25 cellular contexts compared by ENCODE assay signal in genomic region chr17:15281909-15282308, GRCh38. TPM values are rescaled to one million over a fixed set of nuclear protein-coding genes. Genes with fewer than 3 reads are reported as not detected.
DNase-seq lines count a peak whose midpoint lies in the region; ATAC-seq, FAIRE-seq and TF ChIP-seq lines count a peak whose summit lies in the region.
"Had no signal": no experiment of that assay in that cellular context is flagged by ENCODE, and none has a peak within 500 bp of the region (broad histone marks: within the 10 kb centered on the region; RNA-seq: fewer than 3 reads in every experiment).

No MANE protein-coding gene starts in this region.

- H3K9ac ChIP-seq in H1 (replicated peaks in 1 of 4; ENCODE audit: extremely low read depth in 1 of 4, low read depth in 3 of 4, low read length in 3 of 4) = no peak overlapping the region

- no peak for TF ChIP-seq CTCF in H1 (IDR thresholded peaks at IDR 0.05; ENCODE audit: control extremely low read depth in 1 of 3, insufficient read depth in 1 of 3, low read depth in 1 of 3, low read length in 3 of 3)

- H2BK20ac ChIP-seq in H1 (ENCODE audit: low read length) = no peak overlapping the region

- ATAC-seq in activated T-cell treated with anti-CD3 and anti-CD28 coated beads, Interleukin-2, amount 50 U/mL, for 72 hours (replicated peaks in 1 of 2) = peak; percentile 31 to 85
- ATAC-seq in HG03439 (IDR thresholded peaks at IDR 0.05; ENCODE audit: unreplicated experiment) (no peak), HG03196 (IDR thresholded peaks at IDR 0.05; ENCODE audit: unreplicated experiment) (no peak), HG02798 (IDR thresholded peaks at IDR 0.05; ENCODE audit: poor library complexity, unreplicated experiment) (no peak)
- ATAC-seq: Right ventricle myocardium inferior had no signal

- no peak for TF ChIP-seq EP300 in H1 (IDR thresholded peaks at IDR 0.05; ENCODE audit: borderline replicate concordance in 1 of 2, low read depth in 2 of 2, low read length in 2 of 2)

- H4K8ac ChIP-seq in H1 (ENCODE audit: extremely low read depth, insufficient read depth, low read length) = no peak overlapping the region

- H3K27ac Mint-ChIP-seq in activated T-cell treated with anti-CD3 and anti-CD28 coated beads, Interleukin-2, amount 50 U/mL, for 72 hours = no peak overlapping the region

- H3K79me1 ChIP-seq in H1 (ENCODE audit: low read depth, low read length) = no peaks in the 10 kb centered on the region

- no peak overlapping the region for H2BK12ac ChIP-seq in H1 (ENCODE audit: low read depth, low read length)

- POLR2A ChIA-PET in H1 (lab: Charles Lee; ENCODE audit: partially characterized antibody) = no interaction called here

- no peak overlapping the region for H2BK5ac ChIP-seq in H1 (ENCODE audit: low read depth, low read length)

- TF ChIP-seq POLR2A in H1 (IDR thresholded peaks at IDR 0.05; ENCODE audit: control extremely low read depth in 1 of 2, low read depth in 2 of 2, low read length in 2 of 2) = no peak

- CTCF ChIA-PET in H1 (lab: Charles Lee; ENCODE audit: partially characterized antibody) = interaction anchor here (0.7 kb wide), 1 partner anchor 156 kb away, joined by 4 read pairs; no protein-coding TSS in a partner anchor

- H3K4me3 Mint-ChIP-seq in activated T-cell treated with anti-CD3 and anti-CD28 coated beads, Interleukin-2, amount 50 U/mL, for 72 hours = no peak overlapping the region

- H4K5ac ChIP-seq in H1 (ENCODE audit: insufficient read length, low read depth, low read length) = no peak overlapping the region

- H3K4me1 Mint-ChIP-seq in activated T-cell treated with anti-CD3 and anti-CD28 coated beads, Interleukin-2, amount 50 U/mL, for 72 hours (ENCODE audit: low read depth) = no peaks in the 10 kb centered on the region

- H3K4me3 ChIP-seq in SJSA1 (no peak overlapping the region), H1 (ENCODE audit: extremely low read depth in 1 of 4, insufficient read depth in 2 of 4, low read depth in 3 of 4, low read length in 4 of 4) (no peak overlapping the region)
- H3K4me3 ChIP-seq: PC-9, SJCRH30 had no signal

- no peak for TF ChIP-seq RAD21 in H1 (IDR thresholded peaks at IDR 0.05 in 1 of 2, conservative IDR thresholded peaks at IDR 0.05 in 1 of 2; ENCODE audit: low read depth in 2 of 2, low read length in 2 of 2)

- H3K14ac ChIP-seq in H1 (ENCODE audit: insufficient read length) = no peak overlapping the region

- no peak overlapping the region for H2AFZ ChIP-seq in H1 (ENCODE audit: low read length)
- H2AFZ ChIP-seq: PC-9 had no signal

- H4K20me1 ChIP-seq in H1 (replicated peaks in 1 of 2; ENCODE audit: control insufficient read depth in 1 of 2, insufficient read depth in 2 of 2, low read length in 2 of 2) = no peaks in the 10 kb centered on the region

- no peak overlapping the region for H2BK120ac ChIP-seq in H1 (replicated peaks; ENCODE audit: low read depth, low read length)

- H3K27ac ChIP-seq in SJSA1 = peak overlapping the region; percentile 34; the same call in 1 of the 2 replicates
- no peak overlapping the region for H3K27ac ChIP-seq in H1 (ENCODE audit: low read depth, low read length)
- H3K27ac ChIP-seq: PC-9, SJCRH30 had no signal

- no peak overlapping the region for H3K4ac ChIP-seq in H1 (replicated peaks; ENCODE audit: insufficient read length, low read depth, low read length)

- no peaks in the 10 kb centered on the region for H3K79me2 ChIP-seq in H1 (ENCODE audit: control insufficient read depth in 1 of 2, insufficient read depth in 2 of 2, low read length in 2 of 2)

- DNase-seq in activated T-cell treated with anti-CD3 and anti-CD28 coated beads, Interleukin-2, amount 50 U/mL, for 72 hours = no peak
- no peak for DNase-seq in activated T-cell treated with anti-CD3 and anti-CD28 coated beads, Interleukin-2, amount 50 U/mL, for 48 hours
- DNase-seq in SJSA1 (ENCODE audit: low read depth in 1 of 2, low spot score in 2 of 2) = peak in 1 of 2 experiments; percentile 40
- no peak for DNase-seq in H1 (ENCODE audit: low read depth in 1 of 2, low spot score in 2 of 2)
- DNase-seq: Calu3, DMS79 treated with DMSO at 0.1 percent for 48 hours, H7, MV-4-11, NCI-H1105 treated with DMSO at 0.1 percent for 48 hours, NCI-H146, NCI-H2029 treated with DMSO at 0.1 percent for 48 hours, NCI-H446 treated with DMSO at 0.1 percent for 48 hours, NCI-H526 treated with DMSO at 0.1 percent for 48 hours, PC-9, SJCRH30 had no signal

- H3K27me3 Mint-ChIP-seq in activated T-cell treated with anti-CD3 and anti-CD28 coated beads, Interleukin-2, amount 50 U/mL, for 72 hours (ENCODE audit: low read depth) = peaks cover 29% of the 10 kb centered on the region

- no peak overlapping the region for H2BK15ac ChIP-seq in H1 (ENCODE audit: low read length)

- H3K36me3 ChIP-seq in SJSA1 = no peaks in the 10 kb centered on the region
- H3K36me3 ChIP-seq in H1 (ENCODE audit: control insufficient read depth in 2 of 4, insufficient read depth in 4 of 4, low read length in 3 of 4) = no peaks in the 10 kb centered on the region
- H3K36me3 ChIP-seq: SJCRH30 had no signal

- H3K56ac ChIP-seq in H1 (replicated peaks; ENCODE audit: insufficient read length, low read depth, low read length) = no peak overlapping the region

- H4K91ac ChIP-seq in H1 (replicated peaks; ENCODE audit: insufficient read length, low read length) = no peak overlapping the region

- no peaks in the 10 kb centered on the region for H3K27me3 ChIP-seq in SJSA1 (replicated peaks)
- no peaks in the 10 kb centered on the region for H3K27me3 ChIP-seq in H1 (replicated peaks in 1 of 4; ENCODE audit: control insufficient read depth in 3 of 4, extremely low read depth in 1 of 4, insufficient read depth in 3 of 4, low read length in 3 of 4)

- no peak overlapping the region for H2AK5ac ChIP-seq in H1 (ENCODE audit: low read depth, low read length)

- FAIRE-seq in H1 (lab: Jason Lieb, UNC) = no peak
- FAIRE-seq: GM12892, GM19239 had no signal

- no peak overlapping the region for H3K4me2 ChIP-seq in H1 (ENCODE audit: insufficient read depth in 1 of 2, low read depth in 2 of 2, low read length in 2 of 2)
- H3K4me2 ChIP-seq: PC-9 had no signal

- H3K23me2 ChIP-seq in H1 (ENCODE audit: low read depth, low read length) = no peaks in the 10 kb centered on the region

- H3K9me3 ChIP-seq in SJSA1 (replicated peaks) (0 out of 2 replicates have a peak, but pooled peaks cover 3% of the 10 kb centered on the region), H1 (ENCODE audit: insufficient read depth in 2 of 2, low read depth in 1 of 2, low read length in 1 of 2) (no peaks in the 10 kb centered on the region)
- H3K9me3 ChIP-seq: SJCRH30 had no signal

- no peak overlapping the region for H3K23ac ChIP-seq in H1 (ENCODE audit: insufficient read length)

- H3K36me3 Mint-ChIP-seq in activated T-cell treated with anti-CD3 and anti-CD28 coated beads, Interleukin-2, amount 50 U/mL, for 72 hours (ENCODE audit: insufficient read depth in 2 of 2) = peaks cover 3 to 10% of the 10 kb centered on the region in 2 donors

- 95% methylated on average over 3 of the region's 3 CpGs; no CpG with 5 or more reads in 1 of the 2 experiments for WGBS in H1 (ENCODE audit: extremely low coverage in 1 of 2, insufficient coverage in 1 of 2, insufficient read length in 1 of 2, insufficient replicate concordance in 2 of 2, low coverage in 1 of 2, low lambda C conversion rate in 2 of 2, missing lambda C conversion rate in 1 of 2), 2 experiments

- peaks cover 0 to 4% of the 10 kb centered on the region in 2 donors for H3K9me3 Mint-ChIP-seq in activated T-cell treated with anti-CD3 and anti-CD28 coated beads, Interleukin-2, amount 50 U/mL, for 72 hours

- H3K18ac ChIP-seq in H1 (ENCODE audit: extremely low read depth, low read length) = no peak overlapping the region

- peaks cover 24% of the 10 kb centered on the region for H3K4me1 ChIP-seq in SJSA1 (replicated peaks)
- H3K4me1 ChIP-seq in H1 (replicated peaks in 1 of 4; ENCODE audit: control insufficient read depth in 3 of 4, insufficient read depth in 4 of 4, low read length in 3 of 4) = peaks cover 0 to 9% (median 5%) of the 10 kb centered on the region in 4 experiments; a peak in 4 of 7 replicates
- H3K4me1 ChIP-seq: SJCRH30 had no signal

TF ChIP-seq in H1, 55 proteins besides CTCF, POLR2A, EP300 and RAD21:
- TF ChIP-seq CEBPB (IDR thresholded peaks at IDR 0.05; ENCODE audit: low read depth, low read length) (peak; percentile 12; the same call in 1 of the 2 replicates), POLR2AphosphoS5 (IDR thresholded peaks at IDR 0.05; ENCODE audit: low read depth, low read length) (no peak)

RNA-seq across cellular contexts. Expression of gene PMP22, which starts 16.8 kb away (rescaled TPM):
- total RNA-seq in activated T-cell treated with anti-CD3 and anti-CD28 coated beads, Interleukin-2, amount 50 U/mL, for 72 hours = not detected
- 80.3 and 103 TPM in 2 replicates for total RNA-seq in SJSA1 (2014; rRNA removed; shearing (Covaris generic))
- total RNA-seq in H1 (2021; fragmentation: NEBNext Ultra II Directional; extraction: Animal tissue kit (Norgen Biotek cat#: 25700)) = 0.84 and 0.86 TPM in 2 replicates
- 4.6 and 4.9 TPM in 2 replicates for polyA plus RNA-seq in H1 (2011; rRNA removed)
- 2.8 TPM for polyA plus RNA-seq in H1 (2011; cell fraction: cytosol; rRNA removed)
- polyA plus RNA-seq in H1 (2011; cell fraction: nucleus; rRNA removed) = 4.6 TPM
- 2.2 to 3.2 TPM (median 2.8 TPM) in 4 replicates for polyA plus RNA-seq in H1 (2012, experiment 1 of 2)
- 1.4 TPM for polyA plus RNA-seq in H1 (2012, experiment 2 of 2)
- 2.4 TPM for polyA plus RNA-seq in H1 (2013, experiment 1 of 2)
- polyA plus RNA-seq in H1 (2013, experiment 2 of 2) = 2.6 TPM
- polyA minus RNA-seq in H1 (2011; rRNA and poly(A)+ RNA removed) = 8.4 and 11.0 TPM in 2 replicates
- polyA minus RNA-seq in H1 (2011; cell fraction: cytosol; rRNA and poly(A)+ RNA removed) = 1.5 TPM
- polyA minus RNA-seq in H1 (2011; cell fraction: nucleus; rRNA and poly(A)+ RNA removed) = 3.1 TPM

RNA-seq across cellular contexts. Expression of gene TEKT3, which starts 59.5 kb away (rescaled TPM):
- total RNA-seq in activated T-cell treated with anti-CD3 and anti-CD28 coated beads, Interleukin-2, amount 50 U/mL, for 72 hours = under 1 TPM in 1 of 2 donors, not detected in 1; 0.50 TPM
- 1.0 TPM in 1 of 2 replicates, not detected in the other for total RNA-seq in SJSA1 (2014; rRNA removed; shearing (Covaris generic))
- 1.6 and 2.2 TPM in 2 replicates for total RNA-seq in H1 (2021; fragmentation: NEBNext Ultra II Directional; extraction: Animal tissue kit (Norgen Biotek cat#: 25700))
- 2.9 and 3.1 TPM in 2 replicates for polyA plus RNA-seq in H1 (2011; rRNA removed)
- polyA plus RNA-seq in H1 (2011; cell fraction: cytosol; rRNA removed) = 2.9 TPM
- 7.0 TPM for polyA plus RNA-seq in H1 (2011; cell fraction: nucleus; rRNA removed)
- polyA plus RNA-seq in H1 (2012, experiment 1 of 2) = 1.7 to 3.5 TPM (median 2.6 TPM) in 4 replicates
- 0.72 TPM for polyA plus RNA-seq in H1 (2012, experiment 2 of 2)
- 2.0 TPM for polyA plus RNA-seq in H1 (2013, experiment 1 of 2)
- 1.6 TPM for polyA plus RNA-seq in H1 (2013, experiment 2 of 2)
- 1.7 and 9.5 TPM in 2 replicates for polyA minus RNA-seq in H1 (2011; rRNA and poly(A)+ RNA removed)
- polyA minus RNA-seq in H1 (2011; cell fraction: cytosol; rRNA and poly(A)+ RNA removed) = not detected
- 1.2 TPM for polyA minus RNA-seq in H1 (2011; cell fraction: nucleus; rRNA and poly(A)+ RNA removed)
- total RNA-seq: A172, Calu3, LHCN-M2, MCF 10A, PC-9, RPMI7951, SJCRH30 had no signal

Comparison
In these comparisons a context has a peak if more than half of its experiments do, and no peak if none do; other contexts are left out.
1. ATAC-seq: peak in activated T-cell treated with anti-CD3 and anti-CD28 coated beads, Interleukin-2, amount 50 U/mL, for 72 hours (2 of 2); none in HG03439 (single experiment), HG03196 (single experiment) and HG02798 (single experiment).
2. RNA of gene PMP22, which starts 16.8 kb away (total RNA-seq): 80.3 to 103 TPM in SJSA1; 0.84 to 0.86 TPM in H1 and not detected in activated T-cell treated with anti-CD3 and anti-CD28 coated beads, Interleukin-2, amount 50 U/mL, for 72 hours; every median in the first group is over 10 times any median in the second.